9 cellular contexts compared by ENCODE assay signal in the genomic region with DNA sequence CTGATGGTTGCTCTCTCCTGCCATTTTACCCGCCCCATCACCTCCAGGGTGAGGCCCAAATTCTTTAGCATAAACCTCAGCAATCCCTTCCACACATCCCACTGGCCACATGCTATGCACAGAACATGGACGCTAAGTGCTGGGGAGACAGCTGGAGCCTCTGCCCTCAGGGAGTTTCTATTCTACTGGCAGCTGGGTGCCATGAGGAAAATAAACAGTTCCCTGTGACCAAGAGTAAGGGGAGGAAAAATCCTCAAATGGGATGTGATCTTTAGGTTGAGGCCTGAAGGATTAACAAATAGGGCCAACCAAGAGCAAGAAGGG. TPM values are rescaled to one million over a fixed set of nuclear protein-coding genes. Genes with fewer than 3 reads are reported as not detected.
DNase-seq lines count a peak whose midpoint lies in the region; ATAC-seq, FAIRE-seq and TF ChIP-seq lines count a peak whose summit lies in the region.
"Had no signal": no experiment of that assay in that cellular context is flagged by ENCODE, and none has a peak within 500 bp of the region (broad histone marks: within the 10 kb centered on the region; RNA-seq: fewer than 3 reads in every experiment).

No MANE protein-coding gene starts in this region.

- CTCF ChIA-PET in GM10248 (lab: Yijun Ruan, JAX) = interaction anchor here (1.6 kb wide), 1 partner anchor 17 kb away, joined by 4 read pairs; no protein-coding TSS in a partner anchor

- H3K9me3 Mint-ChIP-seq in central memory CD8-positive, alpha-beta T cell = peaks cover 7% of the 10 kb centered on the region
- peaks cover 4% of the 10 kb centered on the region for H3K9me3 Mint-ChIP-seq in natural killer cell treated with Interleukin-12 subunit alpha and Interleukin-12 subunit beta and Interleukin-15 and Interleukin-18, amount 100 ng/mL, for 72 hours

- no peak for ATAC-seq in central memory CD8-positive, alpha-beta T cell (replicated peaks; ENCODE audit: extremely low read depth, poor library complexity, severe bottlenecking)
- no peak for ATAC-seq in natural killer cell treated with Interleukin-12 subunit alpha and Interleukin-12 subunit beta and Interleukin-15 and Interleukin-18, amount 100 ng/mL, for 72 hours
- ATAC-seq in HG03342 (IDR thresholded peaks at IDR 0.05; ENCODE audit: unreplicated experiment) = no peak

- no peak for FAIRE-seq in HTR-8/SVneo (lab: Jason Lieb, UNC)

- peaks cover 17% of the 10 kb centered on the region for H3K36me3 Mint-ChIP-seq in central memory CD8-positive, alpha-beta T cell (ENCODE audit: insufficient read depth)
- H3K36me3 Mint-ChIP-seq in natural killer cell treated with Interleukin-12 subunit alpha and Interleukin-12 subunit beta and Interleukin-15 and Interleukin-18, amount 100 ng/mL, for 72 hours = peaks cover 12% of the 10 kb centered on the region

- peak overlapping the region; percentile 71 for H3K27ac ChIP-seq in C4-2B
- H3K27ac ChIP-seq in KOPT-K1 (ENCODE audit: low read depth, low read length, poor library complexity, severe bottlenecking) = peak overlapping the region; percentile 81

- H3K27ac Mint-ChIP-seq in central memory CD8-positive, alpha-beta T cell (ENCODE audit: low read depth) = peak overlapping the region; percentile 64
- peak overlapping the region; percentile 36 to 64 for H3K27ac Mint-ChIP-seq in natural killer cell treated with Interleukin-12 subunit alpha and Interleukin-12 subunit beta and Interleukin-15 and Interleukin-18, amount 100 ng/mL, for 72 hours

- DNase-seq in central memory CD8-positive, alpha-beta T cell (ENCODE audit: low spot score in 2 of 2) = no peak
- DNase-seq in natural killer cell treated with Interleukin-12 subunit alpha and Interleukin-12 subunit beta and Interleukin-15 and Interleukin-18, amount 100 ng/mL, for 72 hours (ENCODE audit: low spot score) = no peak
- DNase-seq in COLO668 (lab: John Stamatoyannopoulos, UW; ENCODE audit: unreplicated experiment) = no peak
- DNase-seq in HTR-8/SVneo (ENCODE audit: insufficient read length, low spot score) = no peak
- no peak for DNase-seq in GM10248 (ENCODE audit: extremely low spot score)

- H3K4me3 Mint-ChIP-seq in central memory CD8-positive, alpha-beta T cell = peak overlapping the region; percentile 86
- H3K4me3 Mint-ChIP-seq in natural killer cell treated with Interleukin-12 subunit alpha and Interleukin-12 subunit beta and Interleukin-15 and Interleukin-18, amount 100 ng/mL, for 72 hours = peak overlapping the region; percentile 66

- peaks cover 10% of the 10 kb centered on the region for H3K9me3 ChIP-seq in KOPT-K1 (ENCODE audit: insufficient read depth, low read length, poor library complexity, severe bottlenecking)

- TF ChIP-seq CTCF in C4-2B (conservative IDR thresholded peaks at IDR 0.05) = no peak
- TF ChIP-seq CTCF in GM10248 (IDR thresholded peaks at IDR 0.05; ENCODE audit: control extremely low read depth, extremely low read depth, low read depth, missing control alignments) = no peak

- POLR2A ChIA-PET in GM10248 (lab: Yijun Ruan, JAX) = no interaction called here

- no peaks in the 10 kb centered on the region for H3K27me3 Mint-ChIP-seq in central memory CD8-positive, alpha-beta T cell
- no peaks in the 10 kb centered on the region for H3K27me3 Mint-ChIP-seq in natural killer cell treated with Interleukin-12 subunit alpha and Interleukin-12 subunit beta and Interleukin-15 and Interleukin-18, amount 100 ng/mL, for 72 hours

- H3K4me1 Mint-ChIP-seq in central memory CD8-positive, alpha-beta T cell = peaks cover 54% of the 10 kb centered on the region
- peaks cover 35 to 36% of the 10 kb centered on the region in 2 donors for H3K4me1 Mint-ChIP-seq in natural killer cell treated with Interleukin-12 subunit alpha and Interleukin-12 subunit beta and Interleukin-15 and Interleukin-18, amount 100 ng/mL, for 72 hours (ENCODE audit: low read depth in 2 of 2)

- peaks cover 14% of the 10 kb centered on the region for H3K36me3 ChIP-seq in KOPT-K1 (ENCODE audit: insufficient read depth, low read length)
- H3K36me3 ChIP-seq: SJCRH30 had no signal

RNA-seq across cellular contexts. Expression of a gene that starts 1.2 kb away (rescaled TPM):
- total RNA-seq in natural killer cell treated with Interleukin-12 subunit alpha and Interleukin-12 subunit beta and Interleukin-15 and Interleukin-18, amount 100 ng/mL, for 72 hours = 10 to 100 TPM; 40.4 to 48.6 TPM
- total RNA-seq: SJCRH30 had no signal
